In genomic region chr2:130797493-130798435, GRCh38 we compare ENCODE assay signal across 8 cellular contexts. TPM values are rescaled to one million over a fixed set of nuclear protein-coding genes. Genes with fewer than 3 reads are reported as not detected.
DNase-seq lines count a peak whose midpoint lies in the region; FAIRE-seq and TF ChIP-seq lines count a peak whose summit lies in the region.

No MANE protein-coding gene starts in this region.

- peak overlapping the region; percentile 63 for H3K4me3 Mint-ChIP-seq in activated naive CD4-positive, alpha-beta T cell treated with anti-CD3 and anti-CD28 coated beads for 36 hours

- no peaks in the 10 kb centered on the region for H4K20me1 ChIP-seq in osteoblast (ENCODE audit: insufficient read depth, low read length)

- 0% methylated on average over 9 to 69 of the region's 96 CpGs for WGBS in testis, 2 donors

- H3K79me2 ChIP-seq in osteoblast (ENCODE audit: insufficient read depth, low read length) = no peaks in the 10 kb centered on the region

- intact Hi-C loops in activated naive CD4-positive, alpha-beta T cell treated with anti-CD3 and anti-CD28 coated beads for 36 hours (cut with micrococcal nuclease) = loop anchor here (1.0 to 5.0 kb wide), 10 partner anchors 27 to 355 kb away; partner anchors contain the start of genes FAM168B and PLEKHB2
- intact Hi-C loops in testis (cut with DNase I; ENCODE audit: low total_unique reads) = loop anchor here (5.0 kb wide), 1 partner anchor 75 kb away; no protein-coding TSS in a partner anchor

- H2AFZ ChIP-seq in osteoblast (ENCODE audit: low read length) = peak overlapping the region; percentile 97

- H3K36me3 Mint-ChIP-seq in activated naive CD4-positive, alpha-beta T cell treated with anti-CD3 and anti-CD28 coated beads for 36 hours (ENCODE audit: low read depth) = no peaks in the 10 kb centered on the region

- peak overlapping the region; percentile 94 for H3K4me2 ChIP-seq in osteoblast (ENCODE audit: insufficient read depth, low read length)

- no peaks in the 10 kb centered on the region for H3K27me3 Mint-ChIP-seq in activated naive CD4-positive, alpha-beta T cell treated with anti-CD3 and anti-CD28 coated beads for 36 hours (ENCODE audit: low read depth)

- CTCF ChIA-PET in activated naive CD4-positive, alpha-beta T cell treated with anti-CD3 and anti-CD28 coated beads for 36 hours (lab: Charles Lee) = interaction anchor here (0.6 to 7.1 kb wide), 41 partner anchors 8 to 427 kb away, joined by 3 to 174 read pairs (median 4); partner anchors contain the start of genes ARHGEF4 and GPR148

- DNase-seq in GM04503 (ENCODE audit: low read depth) (peak; percentile 30), H54 (ENCODE audit: insufficient read length, low spot score) (peak; percentile 90), LNCaP clone FGC (ENCODE audit: low read depth) (peak; percentile 27), SJSA1 (ENCODE audit: low read depth in 1 of 2, low spot score in 2 of 2) (peak; percentile 93), glomerular visceral epithelial cell (ENCODE audit: extremely low spot score) (peak; percentile 91), osteoblast (ENCODE audit: insufficient read length, low spot score, missing footprints) (peak; percentile 99), testis (peak; percentile 94)
- DNase-seq in activated naive CD4-positive, alpha-beta T cell treated with anti-CD3 and anti-CD28 coated beads for 36 hours = peak; percentile 92

- H3K27ac ChIP-seq in SJSA1 (peak overlapping the region; percentile 81), osteoblast (ENCODE audit: low read depth, low read length) (no peak overlapping the region), testis (peak overlapping the region; percentile 91 to 92)

- H3K36me3 ChIP-seq in SJSA1 = no peaks in the 10 kb centered on the region
- H3K36me3 ChIP-seq in osteoblast (ENCODE audit: insufficient read depth, low read length) = no peaks in the 10 kb centered on the region
- no peaks in the 10 kb centered on the region for H3K36me3 ChIP-seq in testis (ENCODE audit: low read depth, missing control alignments)

- H3K4me1 ChIP-seq in SJSA1 (replicated peaks) (peaks cover 10% of the 10 kb centered on the region), osteoblast (ENCODE audit: insufficient read depth, low read length) (no peaks in the 10 kb centered on the region), testis (no peaks in the 10 kb centered on the region)

- no peak overlapping the region for H3K27ac Mint-ChIP-seq in activated naive CD4-positive, alpha-beta T cell treated with anti-CD3 and anti-CD28 coated beads for 36 hours

- no peak for FAIRE-seq in H54 (lab: Jason Lieb, UNC)

- H3K27me3 ChIP-seq in SJSA1 (replicated peaks) (no peaks in the 10 kb centered on the region), osteoblast (ENCODE audit: insufficient read depth, low read length) (no peaks in the 10 kb centered on the region), testis (no peaks in the 10 kb centered on the region)

- H3K4me1 Mint-ChIP-seq in activated naive CD4-positive, alpha-beta T cell treated with anti-CD3 and anti-CD28 coated beads for 36 hours (ENCODE audit: low read depth) = peaks cover 5% of the 10 kb centered on the region

- H3K4me3 ChIP-seq in LNCaP clone FGC (ENCODE audit: low read depth, low read length) (peak overlapping the region; percentile 67), SJSA1 (peak overlapping the region; percentile 57), osteoblast (ENCODE audit: insufficient read depth, low read length) (peak overlapping the region; percentile 85), testis (peak overlapping the region; percentile 77 to 90)

- H3K9me3 ChIP-seq in SJSA1 (replicated peaks) = no peaks in the 10 kb centered on the region
- no peaks in the 10 kb centered on the region for H3K9me3 ChIP-seq in osteoblast (ENCODE audit: low read depth, low read length)
- H3K9me3 ChIP-seq in testis = no peaks in the 10 kb centered on the region

- peak; percentile 79 for TF ChIP-seq POLR2A in H54 (IDR thresholded peaks at IDR 0.05; ENCODE audit: low read depth, low read length)
- no peak for TF ChIP-seq POLR2A in testis (IDR thresholded peaks at IDR 0.05)

- no peaks in the 10 kb centered on the region for H3K9me3 Mint-ChIP-seq in activated naive CD4-positive, alpha-beta T cell treated with anti-CD3 and anti-CD28 coated beads for 36 hours

- TF ChIP-seq CTCF in LNCaP clone FGC (IDR thresholded peaks at IDR 0.05; ENCODE audit: control insufficient read depth, extremely low read depth, insufficient read depth) (peak; percentile 97), osteoblast (IDR thresholded peaks at IDR 0.05; ENCODE audit: extremely low read depth, low read depth, low read length) (peak; percentile 70), testis (IDR thresholded peaks at IDR 0.05) (peak; percentile 85 to 94 (median 87))

RNA-seq across cellular contexts. Expression of gene ARHGEF4, which starts 39.0 kb away (rescaled TPM):
- total RNA-seq in SJSA1 (2014; rRNA removed; shearing (Covaris generic)) = 3.9 and 6.9 TPM in 2 replicates
- total RNA-seq in activated naive CD4-positive, alpha-beta T cell treated with anti-CD3 and anti-CD28 coated beads for 36 hours = 1 to 10 TPM; 2.6 to 3.3 TPM
- total RNA-seq in osteoblast = 3.6 and 7.7 TPM in 2 replicates
- 10 to 100 TPM; 36.3 to 37.4 TPM for total RNA-seq in testis
- 18.0 TPM for polyA plus RNA-seq in testis (ENCODE audit: insufficient read depth, low read depth, low replicate concordance)

RNA-seq across cellular contexts. Expression of gene AMER3, which starts 42.4 kb away (rescaled TPM):
- not detected in 2 replicates for total RNA-seq in SJSA1 (2014; rRNA removed; shearing (Covaris generic))
- not detected for total RNA-seq in activated naive CD4-positive, alpha-beta T cell treated with anti-CD3 and anti-CD28 coated beads for 36 hours
- not detected in 2 replicates for total RNA-seq in osteoblast
- total RNA-seq in testis = 1 to 10 TPM; 3.0 to 3.5 TPM
- 0.99 TPM for polyA plus RNA-seq in testis (ENCODE audit: insufficient read depth, low read depth, low replicate concordance)

Comparison
In these comparisons a context has a peak if more than half of its experiments do, and no peak if none do; other contexts are left out.
1. DNase-seq: peak in every context shown above with its lines; median percentile 99 in osteoblast; 94 in testis; 93 in SJSA1; 92 in activated naive CD4-positive, alpha-beta T cell treated with anti-CD3 and anti-CD28 coated beads for 36 hours; 91 in glomerular visceral epithelial cell; 90 in H54; 30 in GM04503; 27 in LNCaP clone FGC.